15 cellular contexts compared by ENCODE assay signal in the genomic region with DNA sequence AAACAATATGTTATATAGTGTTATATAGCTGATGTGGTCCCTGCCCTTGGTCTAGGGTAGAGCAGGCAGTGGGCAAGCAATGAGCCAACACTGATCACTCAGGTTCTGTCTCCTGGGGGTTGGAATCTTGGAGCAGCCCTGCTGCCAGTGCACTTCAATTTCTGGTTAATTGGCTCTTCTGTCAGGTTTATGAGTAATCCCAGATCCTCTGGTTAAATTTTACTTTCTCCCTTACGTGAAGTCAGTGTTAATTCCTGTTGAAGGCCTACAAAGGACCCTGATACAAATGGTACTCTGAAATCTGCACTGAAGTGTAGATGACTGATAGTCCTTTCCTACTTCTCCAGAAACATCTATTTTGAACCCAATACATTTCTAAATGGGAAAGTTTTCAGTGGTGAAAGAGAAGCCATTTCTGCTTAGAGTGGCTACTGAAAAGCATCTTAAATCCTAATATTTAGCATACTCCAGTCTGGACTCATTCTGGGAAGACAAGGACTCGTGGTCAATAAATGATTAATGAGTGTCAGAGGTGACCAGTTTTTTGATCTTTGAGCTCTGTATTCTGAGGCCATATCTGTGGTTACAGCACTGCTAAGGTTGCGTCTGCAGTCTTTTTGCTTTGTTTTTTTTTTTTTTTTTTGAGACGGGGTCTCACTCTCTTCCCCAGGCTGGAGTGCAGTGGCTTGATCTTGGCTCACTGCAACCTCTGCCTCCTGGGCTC.
DNase-seq lines count a peak whose midpoint lies in the region; TF ChIP-seq lines count a peak whose summit lies in the region.
"Had no signal": no experiment of that assay in that cellular context is flagged by ENCODE, and none has a peak within 500 bp of the region (broad histone marks: within the 10 kb centered on the region; RNA-seq: fewer than 3 reads in every experiment).

No MANE protein-coding gene starts in this region.

- no peaks in the 10 kb centered on the region for H3K9me2 ChIP-seq in PC-9 (ENCODE audit: insufficient read depth)

- H3K9me3 ChIP-seq in liver (ENCODE audit: control insufficient read depth in 4 of 4, low read length in 3 of 4) (no peaks in the 10 kb centered on the region), PC-9 (ENCODE audit: insufficient read depth, low read depth) (no peaks in the 10 kb centered on the region)

- peak; percentile 16 to 28 for TF ChIP-seq RAD21 in liver (IDR thresholded peaks at IDR 0.05)

- H4K20me1 ChIP-seq in PC-9 (ENCODE audit: insufficient read depth): no peaks in the 10 kb centered on the region

- DNase-seq in NCI-H524 (lab: John Stamatoyannopoulos, UW) (peak; percentile 4 to 64), NCI-H524 treated with DMSO at 0.1 percent for 48 hours (lab: John Stamatoyannopoulos, UW) (no peak), epithelial cell of proximal tubule (ENCODE audit: low read depth) (peak; percentile 68), GM19240 (ENCODE audit: insufficient read length, low spot score) (no peak), PC-9 (no peak), SHP77 (lab: John Stamatoyannopoulos, UW) (no peak)
- DNase-seq: DMS79 treated with DMSO at 0.1 percent for 48 hours, Karpas-422, MV-4-11, NCI-H187, NCI-H2107, NCI-H345, NCI-H526 treated with DMSO at 0.1 percent for 48 hours had no signal

- no peaks in the 10 kb centered on the region for H3K79me2 ChIP-seq in PC-9 (ENCODE audit: low read depth)

- H3K9ac ChIP-seq in liver (ENCODE audit: low read depth in 1 of 2, low read length in 2 of 2): no peak overlapping the region

- H3K27me3 ChIP-seq in liver (ENCODE audit: control insufficient read depth in 4 of 4, insufficient read depth in 4 of 4, low read length in 3 of 4) (no peaks in the 10 kb centered on the region), PC-9 (ENCODE audit: insufficient read depth, low read depth) (no peaks in the 10 kb centered on the region)
- H3K27me3 ChIP-seq: SJSA1 had no signal

- POLR2A ChIA-PET in PC-9 (lab: Charles Lee; ENCODE audit: unreplicated experiment): no interaction called here

- H3K4me2 ChIP-seq in PC-9: no peak overlapping the region

- WGBS in liver: 27% methylated on average over 4 of the region's 4 CpGs

- H3K27ac ChIP-seq in liver (ENCODE audit: low read depth in 1 of 2, low read length in 2 of 2): peak overlapping the region; percentile 58 to 72
- no peak overlapping the region for H3K27ac ChIP-seq in PC-9
- H3K27ac ChIP-seq: SJSA1 had no signal

- H3F3A ChIP-seq in PC-9 (ENCODE audit: insufficient read depth, low read depth): no peaks in the 10 kb centered on the region

- H3K4me1 ChIP-seq in liver (ENCODE audit: control insufficient read depth in 4 of 4, insufficient read depth in 4 of 4, low read length in 3 of 4) (peaks cover 9 to 38% (median 32%) of the 10 kb centered on the region in 4 donors), PC-9 (replicated peaks; ENCODE audit: insufficient read depth) (no peaks in the 10 kb centered on the region)
- H3K4me1 ChIP-seq: SJSA1 had no signal

- no peak overlapping the region for H2AFZ ChIP-seq in PC-9

- no peaks in the 10 kb centered on the region for H3K36me3 ChIP-seq in liver (ENCODE audit: control insufficient read depth in 4 of 4, insufficient read depth in 3 of 4, low read depth in 1 of 4, low read length in 3 of 4)
- no peaks in the 10 kb centered on the region for H3K36me3 ChIP-seq in PC-9 (ENCODE audit: low read depth)
- H3K36me3 ChIP-seq: SJSA1 had no signal

- H3K4me3 ChIP-seq in epithelial cell of proximal tubule (ENCODE audit: low read depth, low read length) (no peak overlapping the region), liver (ENCODE audit: low read depth in 1 of 3, low read length in 3 of 3) (no peak overlapping the region), PC-9 (no peak overlapping the region)
- H3K4me3 ChIP-seq: SJSA1 had no signal

- TF ChIP-seq CTCF in epithelial cell of proximal tubule (conservative IDR thresholded peaks at IDR 0.05; ENCODE audit: low read depth, low read length) (no peak), liver (IDR thresholded peaks at IDR 0.05; ENCODE audit: low read depth, low read length, missing input control) (no peak), PC-9 (conservative IDR thresholded peaks at IDR 0.05) (no peak)

- intact Hi-C loops in PC-9 (cut with micrococcal nuclease; ENCODE audit: unreplicated experiment): no loop called here

- CTCF ChIA-PET in PC-9 (lab: Charles Lee): no interaction called here

- BruUV-seq in PC-9 (replicated peaks; lab: Mats Ljungman, UMichigan): no TSS peak

TF ChIP-seq in liver, 16 proteins besides CTCF, POLR2A, EP300 and RAD21:
- peak; percentile 48 for TF ChIP-seq HNF4G (IDR thresholded peaks at IDR 0.05)
- peak in 1 of 2 donors; percentile 32 for TF ChIP-seq GABPA (IDR thresholded peaks at IDR 0.05 in 1 of 2, conservative IDR thresholded peaks at IDR 0.05 in 1 of 2)
- TF ChIP-seq HNF4A (conservative IDR thresholded peaks at IDR 0.05): peak; percentile 89 to 90
- peak; percentile 24 for TF ChIP-seq FOXA2 (IDR thresholded peaks at IDR 0.05)
- TF ChIP-seq, protein P1, sequence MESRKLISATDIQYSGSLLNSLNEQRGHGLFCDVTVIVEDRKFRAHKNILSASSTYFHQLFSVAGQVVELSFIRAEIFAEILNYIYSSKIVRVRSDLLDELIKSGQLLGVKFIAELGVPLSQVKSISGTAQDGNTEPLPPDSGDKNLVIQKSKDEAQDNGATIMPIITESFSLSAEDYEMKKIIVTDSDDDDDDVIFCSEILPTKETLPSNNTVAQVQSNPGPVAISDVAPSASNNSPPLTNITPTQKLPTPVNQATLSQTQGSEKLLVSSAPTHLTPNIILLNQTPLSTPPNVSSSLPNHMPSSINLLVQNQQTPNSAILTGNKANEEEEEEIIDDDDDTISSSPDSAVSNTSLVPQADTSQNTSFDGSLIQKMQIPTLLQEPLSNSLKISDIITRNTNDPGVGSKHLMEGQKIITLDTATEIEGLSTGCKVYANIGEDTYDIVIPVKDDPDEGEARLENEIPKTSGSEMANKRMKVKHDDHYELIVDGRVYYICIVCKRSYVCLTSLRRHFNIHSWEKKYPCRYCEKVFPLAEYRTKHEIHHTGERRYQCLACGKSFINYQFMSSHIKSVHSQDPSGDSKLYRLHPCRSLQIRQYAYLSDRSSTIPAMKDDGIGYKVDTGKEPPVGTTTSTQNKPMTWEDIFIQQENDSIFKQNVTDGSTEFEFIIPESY (IDR thresholded peaks at IDR 0.05): peak; percentile 68
- TF ChIP-seq TAF1 (conservative IDR thresholded peaks at IDR 0.05): no peak
- TF ChIP-seq FOXA1 (IDR thresholded peaks at IDR 0.05): peak; percentile 38
- TF ChIP-seq SP1 (IDR thresholded peaks at IDR 0.05): peak; percentile 84
- TF ChIP-seq EGR1 (IDR thresholded peaks at IDR 0.05; ENCODE audit: low read depth in 2 of 2): no peak
- TF ChIP-seq, protein P2, sequence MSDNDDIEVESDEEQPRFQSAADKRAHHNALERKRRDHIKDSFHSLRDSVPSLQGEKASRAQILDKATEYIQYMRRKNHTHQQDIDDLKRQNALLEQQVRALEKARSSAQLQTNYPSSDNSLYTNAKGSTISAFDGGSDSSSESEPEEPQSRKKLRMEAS (IDR thresholded peaks at IDR 0.05): peak; percentile 47
- peak; percentile 72 for TF ChIP-seq YY1 (IDR thresholded peaks at IDR 0.05)
- TF ChIP-seq, protein P3, sequence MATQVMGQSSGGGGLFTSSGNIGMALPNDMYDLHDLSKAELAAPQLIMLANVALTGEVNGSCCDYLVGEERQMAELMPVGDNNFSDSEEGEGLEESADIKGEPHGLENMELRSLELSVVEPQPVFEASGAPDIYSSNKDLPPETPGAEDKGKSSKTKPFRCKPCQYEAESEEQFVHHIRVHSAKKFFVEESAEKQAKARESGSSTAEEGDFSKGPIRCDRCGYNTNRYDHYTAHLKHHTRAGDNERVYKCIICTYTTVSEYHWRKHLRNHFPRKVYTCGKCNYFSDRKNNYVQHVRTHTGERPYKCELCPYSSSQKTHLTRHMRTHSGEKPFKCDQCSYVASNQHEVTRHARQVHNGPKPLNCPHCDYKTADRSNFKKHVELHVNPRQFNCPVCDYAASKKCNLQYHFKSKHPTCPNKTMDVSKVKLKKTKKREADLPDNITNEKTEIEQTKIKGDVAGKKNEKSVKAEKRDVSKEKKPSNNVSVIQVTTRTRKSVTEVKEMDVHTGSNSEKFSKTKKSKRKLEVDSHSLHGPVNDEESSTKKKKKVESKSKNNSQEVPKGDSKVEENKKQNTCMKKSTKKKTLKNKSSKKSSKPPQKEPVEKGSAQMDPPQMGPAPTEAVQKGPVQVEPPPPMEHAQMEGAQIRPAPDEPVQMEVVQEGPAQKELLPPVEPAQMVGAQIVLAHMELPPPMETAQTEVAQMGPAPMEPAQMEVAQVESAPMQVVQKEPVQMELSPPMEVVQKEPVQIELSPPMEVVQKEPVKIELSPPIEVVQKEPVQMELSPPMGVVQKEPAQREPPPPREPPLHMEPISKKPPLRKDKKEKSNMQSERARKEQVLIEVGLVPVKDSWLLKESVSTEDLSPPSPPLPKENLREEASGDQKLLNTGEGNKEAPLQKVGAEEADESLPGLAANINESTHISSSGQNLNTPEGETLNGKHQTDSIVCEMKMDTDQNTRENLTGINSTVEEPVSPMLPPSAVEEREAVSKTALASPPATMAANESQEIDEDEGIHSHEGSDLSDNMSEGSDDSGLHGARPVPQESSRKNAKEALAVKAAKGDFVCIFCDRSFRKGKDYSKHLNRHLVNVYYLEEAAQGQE (IDR thresholded peaks at IDR 0.05): peak; percentile 74
- peak; percentile 57 to 79 for TF ChIP-seq JUND (IDR thresholded peaks at IDR 0.05)
- peak; percentile 58 for TF ChIP-seq NR2F2 (IDR thresholded peaks at IDR 0.05)
- TF ChIP-seq, protein P4, sequence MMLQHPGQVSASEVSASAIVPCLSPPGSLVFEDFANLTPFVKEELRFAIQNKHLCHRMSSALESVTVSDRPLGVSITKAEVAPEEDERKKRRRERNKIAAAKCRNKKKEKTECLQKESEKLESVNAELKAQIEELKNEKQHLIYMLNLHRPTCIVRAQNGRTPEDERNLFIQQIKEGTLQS (IDR thresholded peaks at IDR 0.05): peak; percentile 29
- peak; percentile 65 to 83 for TF ChIP-seq RXRA (IDR thresholded peaks at IDR 0.05)

Comparison
In these comparisons a context has a peak if more than half of its experiments do, and no peak if none do; other contexts are left out.
1. DNase-seq: peak in NCI-H524 (2 of 2) and epithelial cell of proximal tubule (single experiment); none in NCI-H524 treated with DMSO at 0.1 percent for 48 hours (single experiment), GM19240 (single experiment), PC-9 (0 of 2) and SHP77 (0 of 2).